ENCODE assay signal across 8 cellular contexts in genomic region chr19:18464646-18465045, GRCh38. TPM values are rescaled to one million over a fixed set of nuclear protein-coding genes. Genes with fewer than 3 reads are reported as not detected.
DNase-seq lines count a peak whose midpoint lies in the region; ATAC-seq, FAIRE-seq and TF ChIP-seq lines count a peak whose summit lies in the region.

No MANE protein-coding gene starts in this region.

- H3K4me1 ChIP-seq in esophagus squamous epithelium (peaks cover 20 to 90% (median 58%) of the 10 kb centered on the region in 3 donors), ovary (ENCODE audit: insufficient read depth) (peaks cover 35% of the 10 kb centered on the region)

- WGBS in esophagus squamous epithelium, 2 donors, result 6 to 33% methylated on average over 3 to 4 of the region's 8 CpGs
- 2 to 8% (median 8%) methylated on average over 8 of the region's 8 CpGs for WGBS in ovary, 3 donors

- DNase-seq in Caki2 (ENCODE audit: low read depth), result peak; percentile 71
- DNase-seq in NCI-H510A treated with DMSO at 0.1 percent for 48 hours (lab: John Stamatoyannopoulos, UW), result peak; percentile 86
- DNase-seq in esophagus squamous epithelium (lab: John Stamatoyannopoulos, UW), result no peak
- DNase-seq in ovary, result peak; percentile 82 to 88 (median 84)
- DNase-seq in NOMO-1 (lab: John Stamatoyannopoulos, UW; ENCODE audit: unreplicated experiment in 2 of 2), result no peak
- DNase-seq in urothelium cell line (ENCODE audit: low spot score), result no peak

- no peak for TF ChIP-seq EP300 in ovary (IDR thresholded peaks at IDR 0.05)

- ATAC-seq in GM18867 (IDR thresholded peaks at IDR 0.05; ENCODE audit: unreplicated experiment) (no peak), HG02970 (IDR thresholded peaks at IDR 0.05; ENCODE audit: low FRiP score, unreplicated experiment) (no peak)

- TF ChIP-seq CTCF in esophagus squamous epithelium (IDR thresholded peaks at IDR 0.05) (no peak), ovary (IDR thresholded peaks at IDR 0.05) (no peak)

- H3K4me3 ChIP-seq in esophagus squamous epithelium, result no peak overlapping the region
- H3K4me3 ChIP-seq in ovary, result no peak overlapping the region

- TF ChIP-seq POLR2A in esophagus squamous epithelium (IDR thresholded peaks at IDR 0.05) (no peak), ovary (IDR thresholded peaks at IDR 0.05) (no peak)

- H3K9me3 ChIP-seq in esophagus squamous epithelium, result no peaks in the 10 kb centered on the region
- H3K9me3 ChIP-seq in ovary, result no peaks in the 10 kb centered on the region

- no peaks in the 10 kb centered on the region for H3K27me3 ChIP-seq in esophagus squamous epithelium
- no peaks in the 10 kb centered on the region for H3K27me3 ChIP-seq in ovary

- H3K27ac ChIP-seq in esophagus squamous epithelium (peak overlapping the region; percentile 44 to 88 (median 78)), ovary (peak overlapping the region; percentile 18 to 63)

- H3K36me3 ChIP-seq in esophagus squamous epithelium, result peaks cover 4 to 57% (median 13%) of the 10 kb centered on the region in 3 donors
- no peaks in the 10 kb centered on the region for H3K36me3 ChIP-seq in ovary

- in situ Hi-C loops in Caki2 (cut with HindIII; ENCODE audit: low pct_unique_long_range_greater_than_20kb, low sequenced_read_pairs), result no loop called here

- intact Hi-C loops in esophagus squamous epithelium (cut with DNase I) (no loop called here), ovary (cut with DNase I) (loop anchor here (5.0 to 10.0 kb wide), 4 partner anchors 50 to 123 kb away; partner anchors contain the start of genes UBA52 (in 2 of the 4), ELL (in 1 of the 4) and REX1BD (in 1 of the 4))

- no peak for FAIRE-seq in urothelium cell line (lab: Jason Lieb, UNC)

RNA-seq across cellular contexts. Expression of gene ISYNA1, which starts 26.7 kb away (rescaled TPM):
- total RNA-seq in Caki2 (2014; rRNA removed; shearing (Covaris generic); ENCODE audit: low replicate concordance), result 118 and 155 TPM in 2 replicates
- total RNA-seq in esophagus squamous epithelium (10 to 100 TPM in 3 of 4 donors, 1 to 10 TPM in 1; 8.1 to 24.4 (median 14.4) TPM), ovary (100 to 1,000 TPM in 6 of 7 donors, 10 to 100 TPM in 1; 45.2 to 345 (median 217) TPM)
- 100 to 1,000 TPM in 1 of 2 donors, 1 to 10 TPM in 1; 9.6 to 144 TPM for polyA plus RNA-seq in ovary

RNA-seq across cellular contexts. Expression of gene SSBP4, which starts 45.4 kb away (rescaled TPM):
- total RNA-seq in Caki2 (2014; rRNA removed; shearing (Covaris generic); ENCODE audit: low replicate concordance), result 87.5 and 106 TPM in 2 replicates
- total RNA-seq in esophagus squamous epithelium, result 10 to 100 TPM; 23.7 to 48.1 (median 26.1) TPM
- 100 to 1,000 TPM in 2 of 7 donors, 10 to 100 TPM in 5; 58.9 to 124 (median 88.3) TPM for total RNA-seq in ovary
- polyA plus RNA-seq in ovary, result 10 to 100 TPM in 1 of 2 donors, 1 to 10 TPM in 1; 4.6 to 90.3 TPM

RNA-seq across cellular contexts. Expression of gene ELL, which starts 57.2 kb away (rescaled TPM):
- total RNA-seq in Caki2 (2014; rRNA removed; shearing (Covaris generic); ENCODE audit: low replicate concordance), result 8.4 and 26.0 TPM in 2 replicates
- total RNA-seq in esophagus squamous epithelium, result 10 to 100 TPM in 2 of 4 donors, 1 to 10 TPM in 2; 5.9 to 12.8 (median 9.9) TPM
- 10 to 100 TPM in 6 of 7 donors, 1 to 10 TPM in 1; 9.8 to 22.3 (median 19.8) TPM for total RNA-seq in ovary
- polyA plus RNA-seq in ovary, result 10 to 100 TPM in 1 of 2 donors, 1 to 10 TPM in 1; 1.6 to 12.3 TPM

Comparison
In these comparisons a context has a peak if more than half of its experiments do, and no peak if none do; other contexts are left out.
1. DNase-seq: peak in Caki2 (single experiment), NCI-H510A treated with DMSO at 0.1 percent for 48 hours (single experiment) and ovary (5 of 5); none in esophagus squamous epithelium (single experiment), NOMO-1 (0 of 2) and urothelium cell line (single experiment).